In genomic region chr5:151153300-151153699, GRCh38 we compare ENCODE assay signal across 1 cellular context.
TF ChIP-seq lines count a peak whose summit lies in the region.

No MANE protein-coding gene starts in this region.

TF ChIP-seq in SK-N-SH treated with all-trans-retinoic acid at 6 μM for 48 hours, 23 proteins besides CTCF, POLR2A, EP300 and RAD21 (continued from another document):
- no peak for TF ChIP-seq CSRNP3 (CRISPR knock-in tag; IDR thresholded peaks at IDR 0.05)
- TF ChIP-seq PPARA (CRISPR knock-in tag; IDR thresholded peaks at IDR 0.05; ENCODE audit: borderline replicate concordance), result no peak
- no peak for TF ChIP-seq POU6F1 (CRISPR knock-in tag; IDR thresholded peaks at IDR 0.05; ENCODE audit: borderline replicate concordance, low read depth)
- no peak for TF ChIP-seq ZNF565 (CRISPR knock-in tag; conservative IDR thresholded peaks at IDR 0.05; ENCODE audit: low read depth)
- TF ChIP-seq ARNTL (CRISPR knock-in tag; IDR thresholded peaks at IDR 0.05; ENCODE audit: borderline replicate concordance, low read depth), result no peak
- TF ChIP-seq TCF4 (CRISPR knock-in tag; IDR thresholded peaks at IDR 0.05; ENCODE audit: borderline replicate concordance), result no peak
- TF ChIP-seq BACH2 (CRISPR knock-in tag; IDR thresholded peaks at IDR 0.05; ENCODE audit: borderline replicate concordance), result no peak
- no peak for TF ChIP-seq RARB (CRISPR knock-in tag; IDR thresholded peaks at IDR 0.05)
TF ChIP-seq in SK-N-SH treated with all-trans-retinoic acid at 6 μM for 48 hours: peak in this region for 0.
